ENCODE assay signal across 21 cellular contexts in genomic region chr13:76630629-76631028, GRCh38.
"Had no signal": no experiment of that assay in that cellular context is flagged by ENCODE, and none has a peak within 500 bp of the region (broad histone marks: within the 10 kb centered on the region; RNA-seq: fewer than 3 reads in every experiment).

No MANE protein-coding gene starts in this region.

- ATAC-seq: left colon; left lung; lower lobe of right lung; natural killer cell; psoas muscle; right lobe of liver; stimulated activated memory B cell treated with anti-CD40 and anti-IgM and Interleukin-4, amounts not matched to agents 10 μg/mL and 1 μg/mL and 100 μg/mL, for 72 hours; stimulated activated naive CD8-positive, alpha-beta T cell treated with anti-CD3 and anti-CD28 coated beads, Interleukin-15, amount 100 ng/mL, for 72 hours had no signal

- DNase-seq: kidney; left colon; left lung; lower lobe of right lung; mammary epithelial cell; mesendoderm; naive B cell; natural killer cell; nephron progenitor cell; occipital lobe; psoas muscle; right lobe of liver; stimulated activated CD4-positive, alpha-beta T cell treated with anti-CD3 and anti-CD28 coated beads, Interleukin-1b, Interleukin-23, amount 100 ng/mL, for 48 hours; stimulated activated CD4-positive, alpha-beta T cell treated with anti-CD3 and anti-CD28 coated beads, Interleukin-2, amount 100 ng/mL, for 48 hours; stimulated activated CD4-positive, alpha-beta T cell treated with anti-CD3 and anti-CD28 coated beads, Interleukin-4, amount 100 ng/mL, for 4 hours; stimulated activated CD8-positive, alpha-beta memory T cell treated with anti-CD3 and anti-CD28 coated beads, Interleukin-4, amount 100 ng/mL, for 48 hours; stimulated activated naive CD4-positive, alpha-beta T cell treated with Interleukin-2 at 50 U/mL for 16 hours; stimulated activated naive CD8-positive, alpha-beta T cell treated with anti-CD3 and anti-CD28 coated beads, Interleukin-15, amount 100 ng/mL, for 72 hours; substantia nigra; uterus had no signal
